8 cellular contexts compared by ENCODE assay signal in the genomic region with DNA sequence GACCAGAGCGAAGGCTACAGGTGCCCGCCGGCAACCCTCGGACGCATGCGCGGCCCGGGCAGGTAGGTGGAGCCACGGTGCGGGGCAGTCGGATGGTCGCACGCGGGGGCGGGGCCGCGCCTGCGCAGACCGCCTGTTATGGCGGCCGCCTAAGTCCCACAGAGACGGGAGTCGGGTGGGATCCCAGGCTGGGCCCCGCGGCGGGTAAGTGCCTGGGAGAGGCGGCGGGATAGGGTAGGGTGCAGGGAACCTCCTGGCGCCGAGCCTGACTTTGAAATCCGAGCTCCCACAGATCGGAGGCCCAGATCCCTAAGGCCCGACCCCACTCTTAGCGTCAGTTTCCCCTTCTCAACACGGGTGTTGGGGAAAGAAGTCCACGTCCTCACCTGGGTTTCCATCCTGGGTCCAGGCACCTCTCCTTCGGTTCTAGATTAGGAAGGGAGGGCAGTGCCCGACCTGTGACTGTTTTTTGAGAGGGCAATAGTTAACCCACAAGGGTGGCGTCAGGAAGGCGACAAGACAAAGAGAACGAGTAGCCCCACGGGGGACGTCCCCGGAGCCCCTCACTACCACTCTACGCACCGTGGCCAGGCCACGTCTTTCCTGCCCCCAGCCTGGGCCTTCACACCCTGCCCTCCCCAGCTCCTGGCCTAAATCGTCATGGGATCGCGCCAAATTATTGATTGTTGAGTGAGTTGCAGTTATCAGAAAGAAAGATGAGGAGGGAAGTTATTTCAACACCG. TPM values are rescaled to one million over a fixed set of nuclear protein-coding genes. Genes with fewer than 3 reads are reported as not detected.
DNase-seq lines count a peak whose midpoint lies in the region; ATAC-seq, FAIRE-seq and TF ChIP-seq lines count a peak whose summit lies in the region.

TSS of gene METTL22 (plus strand) at position 127 of the 743 bp plus-strand sequence. CDS start 3,968 bp downstream, outside the sequence.

- H3K27me3 ChIP-seq in HUES6 (ENCODE audit: control insufficient read depth, insufficient read depth, low read length) (no peaks in the 10 kb centered on the region; the same call in 1 of the 2 replicates), OCI-LY1 (ENCODE audit: insufficient read depth, low read length) (peaks cover 3% of the 10 kb centered on the region; the same call in 1 of the 2 replicates), endothelial cell of umbilical vein (ENCODE audit: control insufficient read depth in 2 of 2, insufficient read depth in 2 of 2, low read length in 2 of 2) (peaks cover 0 to 9% of the 10 kb centered on the region in 2 experiments)

- peak within 1 kb of the TSS; percentile 98 for H3K9ac ChIP-seq in HUES6 (ENCODE audit: low read length)
- peak within 1 kb of the TSS; percentile 93 for H3K9ac ChIP-seq in OCI-LY1 (ENCODE audit: low read length)
- H3K9ac ChIP-seq in endothelial cell of umbilical vein (replicated peaks; ENCODE audit: extremely low read depth, insufficient read depth, low read length) = peak within 1 kb of the TSS; percentile 96

- H3K36me3 Mint-ChIP-seq in Calu3 (ENCODE audit: insufficient read depth, unreplicated experiment) = peaks cover 31% of the 10 kb centered on the region
- peaks cover 11% of the 10 kb centered on the region for H3K36me3 Mint-ChIP-seq in mesothelial cell of epicardium

- H3K27me3 Mint-ChIP-seq in Calu3 (ENCODE audit: unreplicated experiment) (peaks cover 39% of the 10 kb centered on the region), mesothelial cell of epicardium (ENCODE audit: low read depth) (peaks cover 13% of the 10 kb centered on the region)

- H3K9me2 ChIP-seq in OCI-LY1 (ENCODE audit: low read depth, low read length) = no peaks in the 10 kb centered on the region

- H3K4me3 ChIP-seq in HUES6 (ENCODE audit: low read depth, low read length) (peak within 1 kb of the TSS; percentile 98), OCI-LY1 (ENCODE audit: low read depth, low read length, poor library complexity, severe bottlenecking) (peak within 1 kb of the TSS; percentile 94), endothelial cell of umbilical vein (replicated peaks in 1 of 3; ENCODE audit: insufficient read depth in 1 of 3, low read depth in 1 of 3, low read length in 3 of 3) (peak within 1 kb of the TSS; percentile 77 to 96 (median 94))

- intact Hi-C loops in Calu3 (cut with micrococcal nuclease; ENCODE audit: unreplicated experiment) = loop anchor here (2.0 kb wide), 1 partner anchor 55 kb away; no protein-coding TSS in a partner anchor
- intact Hi-C loops in endothelial cell of umbilical vein (cut with micrococcal nuclease) = loop anchor here (1.0 to 2.0 kb wide), 3 partner anchors 53 to 247 kb away; partner anchors contain the start of genes ABAT and CARHSP1

- DNase-seq in Calu3 (peak; percentile 98), endothelial cell of umbilical vein (ENCODE audit: low read depth, low spot score) (peak; percentile 87), mesothelial cell of epicardium (ENCODE audit: low spot score in 2 of 2, unreplicated experiment in 2 of 2) (peak; percentile 93 to 96)
- DNase-seq in activated CD8-positive, alpha-beta memory T cell treated with anti-CD3 and anti-CD28 coated beads, Interleukin-2, amount 50 U/mL, for 48 hours = peak; percentile 98
- DNase-seq in stimulated activated CD8-positive, alpha-beta memory T cell treated with anti-CD3 and anti-CD28 coated beads, Interleukin-15, amount 100 ng/mL, for 4 hours (ENCODE audit: low read depth in 2 of 2) = peak; percentile 81 to 83

- BruUV-seq in Calu3 (replicated peaks; lab: Mats Ljungman, UMichigan) (TSS peak; percentile 54), endothelial cell of umbilical vein (replicated peaks; lab: Mats Ljungman, UMichigan) (TSS peak; percentile 53)

- peaks cover 9% of the 10 kb centered on the region for H3K4me1 Mint-ChIP-seq in Calu3 (ENCODE audit: low read depth, unreplicated experiment)
- H3K4me1 Mint-ChIP-seq in mesothelial cell of epicardium = peaks cover 8% of the 10 kb centered on the region

- ATAC-seq in GM21423 (IDR thresholded peaks at IDR 0.05; ENCODE audit: unreplicated experiment) = peak; percentile 93

- peaks cover 20% of the 10 kb centered on the region for H3K36me3 ChIP-seq in HUES6 (ENCODE audit: control insufficient read depth, insufficient read depth, low read length)
- H3K36me3 ChIP-seq in OCI-LY1 (ENCODE audit: insufficient read depth, low read length) = peaks cover 12% of the 10 kb centered on the region
- peaks cover 0 to 7% of the 10 kb centered on the region in 2 experiments for H3K36me3 ChIP-seq in endothelial cell of umbilical vein (ENCODE audit: control insufficient read depth in 2 of 2, extremely low read depth in 1 of 2, insufficient read depth in 2 of 2, low read length in 2 of 2)

- H2AFZ ChIP-seq in OCI-LY1 (ENCODE audit: low read length) (no peak within 1 kb of the TSS), endothelial cell of umbilical vein (ENCODE audit: low read depth, low read length) (peak within 1 kb of the TSS; percentile 97)

- CTCF ChIA-PET in Calu3 (lab: Charles Lee) = interaction anchor here (1.0 to 1.2 kb wide), 2 partner anchors 14 to 47 kb away, joined by 3 read pairs; no protein-coding TSS in a partner anchor
- CTCF ChIA-PET in endothelial cell of umbilical vein (lab: Charles Lee) = interaction anchor here (1.0 to 1.6 kb wide), 2 partner anchors 14 to 259 kb away, joined by 3 read pairs; no protein-coding TSS in a partner anchor

- H3K4me3 Mint-ChIP-seq in Calu3 (ENCODE audit: low read depth, unreplicated experiment) = peak within 1 kb of the TSS; percentile 91
- H3K4me3 Mint-ChIP-seq in mesothelial cell of epicardium = peak within 1 kb of the TSS; percentile 98

- H3K9me3 Mint-ChIP-seq in Calu3 (ENCODE audit: low read depth, unreplicated experiment) = no peaks in the 10 kb centered on the region
- H3K9me3 Mint-ChIP-seq in mesothelial cell of epicardium = no peaks in the 10 kb centered on the region

- FAIRE-seq in endothelial cell of umbilical vein (lab: Jason Lieb, UNC) = peak; percentile 84

- H3K27ac ChIP-seq in HUES6 (ENCODE audit: low read depth, low read length) (peak within 1 kb of the TSS; percentile 89), OCI-LY1 (ENCODE audit: low read depth, low read length, poor library complexity, severe bottlenecking) (peak within 1 kb of the TSS; percentile 8), endothelial cell of umbilical vein (ENCODE audit: insufficient read depth, low read depth, low read length) (peak within 1 kb of the TSS; percentile 64)

- dilution Hi-C loops in endothelial cell of umbilical vein (cut with MboI; ENCODE audit: extremely low pct_ligation_motif_present, low sequenced_read_pairs) = no loop called here

- peak within 1 kb of the TSS; percentile 66 for H3K27ac Mint-ChIP-seq in Calu3 (ENCODE audit: unreplicated experiment)
- H3K27ac Mint-ChIP-seq in mesothelial cell of epicardium = peak within 1 kb of the TSS; percentile 97

- no peaks in the 10 kb centered on the region for H3F3A ChIP-seq in OCI-LY1 (ENCODE audit: insufficient read depth, low read length)

- H3K9me1 ChIP-seq in endothelial cell of umbilical vein (replicated peaks; ENCODE audit: control insufficient read depth, extremely low read depth, insufficient read depth, low read length) = no peaks in the 10 kb centered on the region

- no peaks in the 10 kb centered on the region for H4K20me1 ChIP-seq in OCI-LY1 (ENCODE audit: insufficient read depth, low read length)
- no peaks in the 10 kb centered on the region for H4K20me1 ChIP-seq in endothelial cell of umbilical vein (replicated peaks; ENCODE audit: control insufficient read depth, extremely low read depth, insufficient read depth, low read length)

- TF ChIP-seq CTCF in Calu3 (IDR thresholded peaks at IDR 0.05; ENCODE audit: unreplicated experiment) (no peak), OCI-LY1 (IDR thresholded peaks at IDR 0.05; ENCODE audit: low read length) (no peak), endothelial cell of umbilical vein (IDR thresholded peaks at IDR 0.05; ENCODE audit: extremely low read depth in 1 of 2, insufficient read depth in 1 of 2, low read depth in 1 of 2, low read length in 2 of 2) (no peak), mesothelial cell of epicardium (IDR thresholded peaks at IDR 0.05; ENCODE audit: unreplicated experiment) (no peak)

- POLR2A ChIA-PET in endothelial cell of umbilical vein (lab: Charles Lee) = no interaction called here

- peak; percentile 88 for TF ChIP-seq POLR2A in endothelial cell of umbilical vein (IDR thresholded peaks at IDR 0.05; ENCODE audit: low read depth, low read length)

- H3K79me2 ChIP-seq in OCI-LY1 (ENCODE audit: insufficient read depth, low read length) (peaks cover 13% of the 10 kb centered on the region), endothelial cell of umbilical vein (ENCODE audit: control insufficient read depth, insufficient read depth, low read length) (peaks cover 23% of the 10 kb centered on the region)

- no peaks in the 10 kb centered on the region for H3K9me3 ChIP-seq in HUES6 (ENCODE audit: control insufficient read depth, insufficient read depth, low read depth, low read length)
- no peaks in the 10 kb centered on the region for H3K9me3 ChIP-seq in OCI-LY1 (ENCODE audit: low read length)
- H3K9me3 ChIP-seq in endothelial cell of umbilical vein (replicated peaks; ENCODE audit: control insufficient read depth, insufficient read depth, low read length) = no peaks in the 10 kb centered on the region

- H3K4me1 ChIP-seq in HUES6 (ENCODE audit: control insufficient read depth, insufficient read depth, low read length) = peaks cover 3% of the 10 kb centered on the region; the same call in 1 of the 2 replicates
- H3K4me1 ChIP-seq in OCI-LY1 (ENCODE audit: insufficient read depth, low read length, severe bottlenecking) = peaks cover 9% of the 10 kb centered on the region
- peaks cover 8% of the 10 kb centered on the region for H3K4me1 ChIP-seq in endothelial cell of umbilical vein (ENCODE audit: control insufficient read depth, extremely low read depth, insufficient read depth, low read length)

- H3K4me2 ChIP-seq in OCI-LY1 (ENCODE audit: low read length) = peak within 1 kb of the TSS; percentile 80
- H3K4me2 ChIP-seq in endothelial cell of umbilical vein (ENCODE audit: insufficient read depth, low read length) = peak within 1 kb of the TSS; percentile 93

TF ChIP-seq in endothelial cell of umbilical vein, 7 proteins besides CTCF, POLR2A, EP300 and RAD21:
- peak; percentile 79 for TF ChIP-seq POLR2AphosphoS5 (IDR thresholded peaks at IDR 0.05; ENCODE audit: insufficient read depth, low read depth, low read length)
- no peak for TF ChIP-seq JUN (IDR thresholded peaks at IDR 0.05; ENCODE audit: borderline replicate concordance, insufficient read depth, insufficient read length, low read depth)
TF ChIP-seq in endothelial cell of umbilical vein: peak in this region for 1.

RNA-seq across cellular contexts. Expression of gene METTL22, which starts in this region (rescaled TPM):
- total RNA-seq in Calu3 (2022) = 71.1 and 71.7 TPM in 2 replicates
- total RNA-seq in endothelial cell of umbilical vein = 40.3 and 42.0 TPM in 2 replicates
- 50.3 and 52.6 TPM in 2 replicates for polyA plus RNA-seq in endothelial cell of umbilical vein
- 26.2 and 30.5 TPM in 2 replicates for polyA plus RNA-seq in endothelial cell of umbilical vein (2011; cell fraction: cytosol; rRNA removed)
- polyA plus RNA-seq in endothelial cell of umbilical vein (2011; cell fraction: nucleus; rRNA removed) = 90.2 and 90.5 TPM in 2 replicates
- polyA plus RNA-seq in endothelial cell of umbilical vein (2012) = 22.7 and 33.0 TPM in 2 replicates
- 39.6 and 67.0 TPM in 2 replicates for polyA minus RNA-seq in endothelial cell of umbilical vein
- 23.0 TPM for polyA minus RNA-seq in endothelial cell of umbilical vein (2011; cell fraction: cytosol; rRNA and poly(A)+ RNA removed)
- 45.7 and 64.0 TPM in 2 replicates for polyA minus RNA-seq in endothelial cell of umbilical vein (2011; cell fraction: nucleus; rRNA and poly(A)+ RNA removed)
- 57.3 to 65.8 TPM (median 63.3 TPM) in 3 replicates for total RNA-seq in mesothelial cell of epicardium

Comparison
In these comparisons a context has a peak if more than half of its experiments do, and no peak if none do; other contexts are left out.
1. Peak in every context shown above with its lines: DNase-seq, ATAC-seq, H3K4me3 ChIP-seq and H3K27ac ChIP-seq.
2. H3K27ac ChIP-seq: peak in every context shown above with its lines; median percentile 89 in HUES6; 64 in endothelial cell of umbilical vein; 8 in OCI-LY1.